Comparison of ENCODE assay signal across 8 cellular contexts in the genomic region with DNA sequence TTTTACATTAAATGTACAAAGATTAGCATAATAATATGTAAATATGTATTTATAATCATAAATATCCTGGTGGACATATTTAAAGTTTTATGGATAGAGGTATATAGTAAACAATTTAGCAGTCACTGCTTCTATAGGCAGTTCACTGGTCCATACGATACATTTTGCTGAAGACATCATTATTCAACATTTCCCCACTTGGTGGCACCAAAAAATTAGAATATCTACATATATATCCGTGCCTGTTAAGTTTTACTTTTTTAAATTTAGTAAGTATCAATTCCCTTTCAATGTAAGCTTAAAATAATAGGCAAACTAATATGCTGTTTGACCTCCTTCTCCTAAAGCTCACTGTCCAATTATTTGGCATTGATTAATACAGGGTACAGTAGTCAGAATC.
DNase-seq lines count a peak whose midpoint lies in the region; ATAC-seq and TF ChIP-seq lines count a peak whose summit lies in the region.

No MANE protein-coding gene starts in this region.

- H3K27ac ChIP-seq in VCaP, result no peak overlapping the region

- TF ChIP-seq CTCF in VCaP (conservative IDR thresholded peaks at IDR 0.05) (peak; percentile 55), retinal pigment epithelial cell (conservative IDR thresholded peaks at IDR 0.05; ENCODE audit: low read depth, low read length) (peak; percentile 18)

- no peak overlapping the region for H3K4me3 ChIP-seq in retinal pigment epithelial cell (ENCODE audit: low read length)

- DNase-seq in NOMO-1 treated with DMSO at 0.1 percent for 48 hours (lab: John Stamatoyannopoulos, UW; ENCODE audit: unreplicated experiment), result peak; percentile 2
- no peak for DNase-seq in NOMO-1 treated with dmso at 0.1 percent for 144 hours (lab: John Stamatoyannopoulos, UW; ENCODE audit: unreplicated experiment)
- DNase-seq in retinal pigment epithelial cell (ENCODE audit: low read depth), result no peak
- no peak for DNase-seq in NCI-H345 (lab: John Stamatoyannopoulos, UW)
- no peak for DNase-seq in cerebellum (ENCODE audit: low spot score)

- ATAC-seq in HG03135 (IDR thresholded peaks at IDR 0.05; ENCODE audit: unreplicated experiment) (peak; percentile 74), GM19397 (IDR thresholded peaks at IDR 0.05; ENCODE audit: unreplicated experiment) (no peak)
